In the genomic region with DNA sequence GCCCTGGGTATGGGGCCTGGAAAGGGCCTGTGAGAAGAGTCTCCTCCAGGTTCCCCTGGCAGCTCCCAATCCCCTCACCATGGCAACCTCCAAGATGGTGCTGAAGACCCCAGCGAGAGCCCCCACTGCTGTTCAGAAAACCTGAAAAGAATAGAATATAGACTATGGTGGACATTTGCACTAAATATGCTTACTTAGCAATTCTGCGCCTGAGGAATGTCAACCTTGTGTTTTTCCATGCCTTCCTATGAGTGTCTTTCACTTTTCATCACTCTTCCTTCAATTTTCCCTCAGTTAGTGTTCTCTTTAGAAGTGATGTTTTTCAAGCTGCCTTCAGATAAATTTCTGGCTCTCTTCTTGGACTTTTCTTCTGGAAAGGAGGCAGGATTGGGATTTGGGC, we compare ENCODE assay signal across 36 cellular contexts.
"Had no signal": no experiment of that assay in that cellular context is flagged by ENCODE, and none has a peak within 500 bp of the region (broad histone marks: within the 10 kb centered on the region; RNA-seq: fewer than 3 reads in every experiment).

No MANE protein-coding gene starts in this region.

- H3K9me3 Mint-ChIP-seq: activated B cell treated with CpG ODN at 0.5 μM for 24 hours; activated CD4-positive, alpha-beta memory T cell treated with anti-CD3 and anti-CD28 coated beads for 36 hours; activated CD4-positive, alpha-beta T cell treated with anti-CD3 and anti-CD28 coated beads, Interleukin-2, amount 10 ng/mL, durations not matched to agents 24 days and 14 days; activated CD8-positive, alpha-beta T cell treated with anti-CD3 and anti-CD28 coated beads for 36 hours; activated naive CD4-positive, alpha-beta T cell treated with anti-CD3 and anti-CD28 coated beads for 36 hours; activated naive CD8-positive, alpha-beta T cell treated with anti-CD3 and anti-CD28 coated beads for 36 hours; activated T-cell treated with anti-CD3 and anti-CD28 coated beads, Interleukin-2, amount 50 U/mL, for 4 hours; activated T-cell treated with anti-CD3 and anti-CD28 coated beads, Interleukin-2, amount 50 U/mL, for 72 hours; activated T-helper 1 cell treated with anti-CD3 and anti-CD28 coated beads, Interleukin-12 subunit alpha, Interleukin-12 subunit beta, Interleukin-2, Interleukin-4 antibody, amounts not matched to agents 30 ng/mL and 10 ng/mL and 1 ng/mL, durations not matched to agents 14 hours and 24 hours and 36 hours; activated T-helper 17 cell treated with anti-CD3 and anti-CD28 coated beads, Interleukin-2, amount 50 U/mL, for 72 hours; T-helper 1 cell treated with Interleukin-12 subunit alpha and Interleukin-12 subunit beta and Interleukin-4 antibody, amounts not matched to agents 30 μg/mL and 1 μg/mL, for 36 hours; T-helper 2 cell treated with Interferon-gamma antibody and Interleukin-4, amounts not matched to agents 5 μg/mL and 100 μg/mL, for 36 hours had no signal

- H3K36me3 ChIP-seq: adrenal gland, brain microvascular endothelial cell, breast epithelium had no signal

- H3K4me3 ChIP-seq: adrenal gland, body of pancreas, breast epithelium had no signal

- H3K4me1 Mint-ChIP-seq: activated B cell treated with CpG ODN at 0.5 μM for 24 hours; activated CD4-positive, alpha-beta T cell treated with anti-CD3 and anti-CD28 coated beads, Interleukin-2, amount 10 ng/mL, durations not matched to agents 24 days and 14 days; activated naive CD8-positive, alpha-beta T cell treated with anti-CD3 and anti-CD28 coated beads for 36 hours; activated T-helper 17 cell treated with anti-CD3 and anti-CD28 coated beads, Interleukin-2, amount 50 U/mL, for 72 hours had no signal

- H3K4me1 ChIP-seq: adrenal gland, body of pancreas, breast epithelium had no signal

- H3K4me3 Mint-ChIP-seq: activated B cell treated with CpG ODN at 0.5 μM for 24 hours; activated CD4-positive, alpha-beta memory T cell treated with anti-CD3 and anti-CD28 coated beads for 36 hours; activated CD4-positive, alpha-beta T cell treated with anti-CD3 and anti-CD28 coated beads, Interleukin-2, amount 10 ng/mL, durations not matched to agents 24 days and 14 days; activated CD8-positive, alpha-beta T cell treated with anti-CD3 and anti-CD28 coated beads for 36 hours; activated naive CD4-positive, alpha-beta T cell treated with anti-CD3 and anti-CD28 coated beads for 36 hours; activated naive CD8-positive, alpha-beta T cell treated with anti-CD3 and anti-CD28 coated beads for 36 hours; activated T-cell treated with anti-CD3 and anti-CD28 coated beads, Interleukin-2, amount 50 U/mL, for 4 hours; activated T-cell treated with anti-CD3 and anti-CD28 coated beads, Interleukin-2, amount 50 U/mL, for 72 hours; activated T-helper 1 cell treated with anti-CD3 and anti-CD28 coated beads, Interleukin-12 subunit alpha, Interleukin-12 subunit beta, Interleukin-2, Interleukin-4 antibody, amounts not matched to agents 30 ng/mL and 10 ng/mL and 1 ng/mL, durations not matched to agents 14 hours and 24 hours and 36 hours; activated T-helper 17 cell treated with anti-CD3 and anti-CD28 coated beads, Interleukin-2, amount 50 U/mL, for 72 hours; T-helper 1 cell treated with Interleukin-12 subunit alpha and Interleukin-12 subunit beta and Interleukin-4 antibody, amounts not matched to agents 30 μg/mL and 1 μg/mL, for 36 hours; T-helper 2 cell treated with Interferon-gamma antibody and Interleukin-4, amounts not matched to agents 5 μg/mL and 100 μg/mL, for 36 hours had no signal

- H3K27me3 Mint-ChIP-seq: activated B cell treated with CpG ODN at 0.5 μM for 24 hours; activated CD4-positive, alpha-beta memory T cell treated with anti-CD3 and anti-CD28 coated beads for 36 hours; activated CD4-positive, alpha-beta T cell treated with anti-CD3 and anti-CD28 coated beads, Interleukin-2, amount 10 ng/mL, durations not matched to agents 24 days and 14 days; activated naive CD8-positive, alpha-beta T cell treated with anti-CD3 and anti-CD28 coated beads for 36 hours had no signal

- FAIRE-seq: astrocyte, TTC549 had no signal

- H3K9me3 ChIP-seq: adrenal gland, body of pancreas, breast epithelium had no signal

- H3K27ac Mint-ChIP-seq: activated B cell treated with CpG ODN at 0.5 μM for 24 hours; activated CD4-positive, alpha-beta memory T cell treated with anti-CD3 and anti-CD28 coated beads for 36 hours; activated CD4-positive, alpha-beta T cell treated with anti-CD3 and anti-CD28 coated beads, Interleukin-2, amount 10 ng/mL, durations not matched to agents 24 days and 14 days; activated CD8-positive, alpha-beta T cell treated with anti-CD3 and anti-CD28 coated beads for 36 hours; activated naive CD4-positive, alpha-beta T cell treated with anti-CD3 and anti-CD28 coated beads for 36 hours; activated naive CD8-positive, alpha-beta T cell treated with anti-CD3 and anti-CD28 coated beads for 36 hours; activated T-cell treated with anti-CD3 and anti-CD28 coated beads, Interleukin-2, amount 50 U/mL, for 72 hours; activated T-helper 1 cell treated with anti-CD3 and anti-CD28 coated beads, Interleukin-12 subunit alpha, Interleukin-12 subunit beta, Interleukin-2, Interleukin-4 antibody, amounts not matched to agents 30 ng/mL and 10 ng/mL and 1 ng/mL, durations not matched to agents 14 hours and 24 hours and 36 hours; activated T-helper 17 cell treated with anti-CD3 and anti-CD28 coated beads, Interleukin-2, amount 50 U/mL, for 72 hours; T-helper 1 cell treated with Interleukin-12 subunit alpha and Interleukin-12 subunit beta and Interleukin-4 antibody, amounts not matched to agents 30 μg/mL and 1 μg/mL, for 36 hours; T-helper 2 cell treated with Interferon-gamma antibody and Interleukin-4, amounts not matched to agents 5 μg/mL and 100 μg/mL, for 36 hours had no signal

- H3K27me3 ChIP-seq: adrenal gland, body of pancreas, brain microvascular endothelial cell, breast epithelium had no signal

- DNase-seq: activated B cell treated with CpG ODN at 0.5 μM for 24 hours; activated CD4-positive, alpha-beta memory T cell treated with anti-CD3 and anti-CD28 coated beads for 36 hours; activated CD4-positive, alpha-beta T cell treated with anti-CD3 and anti-CD28 coated beads for 4 hours; activated CD4-positive, alpha-beta T cell treated with anti-CD3 and anti-CD28 coated beads, Interleukin-2, amount 10 ng/mL, durations not matched to agents 24 days and 14 days; activated CD4-positive, alpha-beta T cell treated with anti-CD3 and anti-CD28 coated beads, Interleukin-2, amount 50 U/mL, for 1 hour; activated CD4-positive, alpha-beta T cell treated with anti-CD3 and anti-CD28 coated beads, Interleukin-2, amount 50 U/mL, for 4 hours; activated CD4-positive, CD25-positive, alpha-beta regulatory T cell treated with anti-CD3 and anti-CD28 coated beads, Interleukin-2, amount 50 U/mL, for 72 hours; activated CD8-positive, alpha-beta memory T cell treated with anti-CD3 and anti-CD28 coated beads, Interleukin-2, amount 50 U/mL, for 4 hours; activated CD8-positive, alpha-beta T cell treated with anti-CD3 and anti-CD28 coated beads for 36 hours; activated effector memory CD4-positive, alpha-beta T cell treated with anti-CD3 and anti-CD28 coated beads, Interleukin-2, amount 50 U/mL, for 16 hours; activated gamma-delta T cell treated with Interleukin-2 at 50 U/mL for 16 hours; activated naive CD4-positive, alpha-beta T cell; activated naive CD4-positive, alpha-beta T cell treated with anti-CD3 and anti-CD28 coated beads for 36 hours; activated naive CD4-positive, alpha-beta T cell treated with anti-CD3 and anti-CD28 coated beads, Interleukin-2, amount 50 U/mL, for 16 hours; activated naive CD8-positive, alpha-beta T cell treated with anti-CD3 and anti-CD28 coated beads for 36 hours; activated T-cell treated with anti-CD3 and anti-CD28 coated beads for 4 hours; activated T-cell treated with anti-CD3 and anti-CD28 coated beads, Interleukin-2, amount 50 U/mL, for 1 hour; activated T-cell treated with anti-CD3 and anti-CD28 coated beads, Interleukin-2, amount 50 U/mL, for 4 hours; activated T-cell treated with anti-CD3 and anti-CD28 coated beads, Interleukin-2, amount 50 U/mL, for 72 hours; adrenal gland; amniotic stem cell; aorta; body of pancreas; brain microvascular endothelial cell; central memory CD4-positive, alpha-beta T cell; T-helper 1 cell; T-helper 2 cell; T-helper 9 cell had no signal

- H3K36me3 Mint-ChIP-seq: activated CD4-positive, alpha-beta memory T cell treated with anti-CD3 and anti-CD28 coated beads for 36 hours; activated naive CD8-positive, alpha-beta T cell treated with anti-CD3 and anti-CD28 coated beads for 36 hours had no signal

- ATAC-seq: activated CD8-positive, alpha-beta T cell treated with anti-CD3 and anti-CD28 coated beads for 36 hours; activated T-cell treated with anti-CD3 and anti-CD28 coated beads, Interleukin-2, amount 50 U/mL, for 4 hours; activated T-cell treated with anti-CD3 and anti-CD28 coated beads, Interleukin-2, amount 50 U/mL, for 72 hours; activated T-helper 17 cell treated with anti-CD3 and anti-CD28 coated beads, Interleukin-2, amount 50 U/mL, for 72 hours; body of pancreas had no signal

- H3K27ac ChIP-seq: adrenal gland, body of pancreas, brain microvascular endothelial cell, breast epithelium, VCaP had no signal
